In the genomic region with DNA sequence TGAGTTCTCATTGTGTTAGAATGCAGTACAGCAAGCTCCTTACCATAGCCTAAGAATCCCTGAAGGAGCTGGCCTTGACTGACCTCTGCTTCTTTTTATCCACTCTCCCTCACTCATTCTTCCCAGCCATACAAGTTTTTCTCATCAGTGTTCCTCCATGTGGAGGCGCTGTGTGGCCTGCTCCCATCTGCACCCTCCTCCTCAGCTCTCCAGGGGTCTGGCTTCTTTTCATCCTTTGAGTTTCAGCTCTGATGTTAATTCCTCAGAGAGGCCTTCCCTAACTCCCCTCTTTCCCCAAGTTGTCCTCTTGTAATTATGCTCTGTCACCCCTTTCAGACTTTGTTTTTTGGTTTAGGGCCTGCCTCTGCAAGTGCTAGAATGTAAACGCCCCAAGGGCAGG, we compare ENCODE assay signal across 2 cellular contexts.
TF ChIP-seq lines count a peak whose summit lies in the region.

No MANE protein-coding gene starts in this region.

TF ChIP-seq in HCT116, 20 proteins besides CTCF, POLR2A, EP300 and RAD21 (continued from another document):
- TF ChIP-seq SRF (IDR thresholded peaks at IDR 0.05; ENCODE audit: low read depth), result no peak
- no peak for TF ChIP-seq JUND (IDR thresholded peaks at IDR 0.05)
- no peak for TF ChIP-seq ZFX (IDR thresholded peaks at IDR 0.05)
- TF ChIP-seq, protein P1, sequence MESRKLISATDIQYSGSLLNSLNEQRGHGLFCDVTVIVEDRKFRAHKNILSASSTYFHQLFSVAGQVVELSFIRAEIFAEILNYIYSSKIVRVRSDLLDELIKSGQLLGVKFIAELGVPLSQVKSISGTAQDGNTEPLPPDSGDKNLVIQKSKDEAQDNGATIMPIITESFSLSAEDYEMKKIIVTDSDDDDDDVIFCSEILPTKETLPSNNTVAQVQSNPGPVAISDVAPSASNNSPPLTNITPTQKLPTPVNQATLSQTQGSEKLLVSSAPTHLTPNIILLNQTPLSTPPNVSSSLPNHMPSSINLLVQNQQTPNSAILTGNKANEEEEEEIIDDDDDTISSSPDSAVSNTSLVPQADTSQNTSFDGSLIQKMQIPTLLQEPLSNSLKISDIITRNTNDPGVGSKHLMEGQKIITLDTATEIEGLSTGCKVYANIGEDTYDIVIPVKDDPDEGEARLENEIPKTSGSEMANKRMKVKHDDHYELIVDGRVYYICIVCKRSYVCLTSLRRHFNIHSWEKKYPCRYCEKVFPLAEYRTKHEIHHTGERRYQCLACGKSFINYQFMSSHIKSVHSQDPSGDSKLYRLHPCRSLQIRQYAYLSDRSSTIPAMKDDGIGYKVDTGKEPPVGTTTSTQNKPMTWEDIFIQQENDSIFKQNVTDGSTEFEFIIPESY (IDR thresholded peaks at IDR 0.05; ENCODE audit: extremely low read depth, insufficient replicate concordance, low read length), result no peak
- no peak for TF ChIP-seq CEBPB (IDR thresholded peaks at IDR 0.05; ENCODE audit: low read depth)
- TF ChIP-seq FOSL1 (IDR thresholded peaks at IDR 0.05; ENCODE audit: low read depth), result no peak
- no peak for TF ChIP-seq SP1 (IDR thresholded peaks at IDR 0.05; ENCODE audit: low read depth)
- TF ChIP-seq ZNF274 (IDR thresholded peaks at IDR 0.05; ENCODE audit: low read depth, low read length), result no peak
- TF ChIP-seq CBX3 (IDR thresholded peaks at IDR 0.05; ENCODE audit: low read depth), result no peak
- no peak for TF ChIP-seq YY1 (IDR thresholded peaks at IDR 0.05; ENCODE audit: extremely low read depth, insufficient replicate concordance, low read depth, low read length)
- no peak for TF ChIP-seq EZH2phosphoT487 (IDR thresholded peaks at IDR 0.05; ENCODE audit: borderline replicate concordance)
- TF ChIP-seq, protein P2, sequence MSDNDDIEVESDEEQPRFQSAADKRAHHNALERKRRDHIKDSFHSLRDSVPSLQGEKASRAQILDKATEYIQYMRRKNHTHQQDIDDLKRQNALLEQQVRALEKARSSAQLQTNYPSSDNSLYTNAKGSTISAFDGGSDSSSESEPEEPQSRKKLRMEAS (IDR thresholded peaks at IDR 0.05), result no peak
- TF ChIP-seq TCF7L2 (IDR thresholded peaks at IDR 0.05; ENCODE audit: borderline replicate concordance, extremely low read depth, insufficient read depth, insufficient read length), result no peak
- TF ChIP-seq POLR2AphosphoS5 (IDR thresholded peaks at IDR 0.05; ENCODE audit: low read depth, low read length), result no peak
- no peak for TF ChIP-seq ELF1 (IDR thresholded peaks at IDR 0.05; ENCODE audit: borderline replicate concordance, low read depth)

TF ChIP-seq in K562, 482 proteins besides CTCF, POLR2A, EP300 and RAD21:
- TF ChIP-seq SREBF1 (IDR thresholded peaks at IDR 0.05; ENCODE audit: borderline replicate concordance, low read depth, low read length) (no peak), NFRKB (IDR thresholded peaks at IDR 0.05; ENCODE audit: low read depth) (no peak), CBFA2T3 (IDR thresholded peaks at IDR 0.05) (no peak), FOXJ3 (CRISPR knock-in tag; IDR thresholded peaks at IDR 0.05) (no peak), JUNB (CRISPR knock-in tag; conservative IDR thresholded peaks at IDR 0.05) (no peak), TRIM24 (IDR thresholded peaks at IDR 0.05) (no peak), PPARD (CRISPR knock-in tag; IDR thresholded peaks at IDR 0.05) (no peak), RBM22 (IDR thresholded peaks at IDR 0.05; ENCODE audit: low read depth, low read length, poor library complexity, severe bottlenecking) (no peak), CBX1 (IDR thresholded peaks at IDR 0.05; ENCODE audit: low read depth) (no peak), ZNF766 (CRISPR knock-in tag; conservative IDR thresholded peaks at IDR 0.05) (no peak), SRSF9 (IDR thresholded peaks at IDR 0.05; ENCODE audit: borderline replicate concordance, low read depth, low read length) (no peak)
- TF ChIP-seq, protein P3, sequence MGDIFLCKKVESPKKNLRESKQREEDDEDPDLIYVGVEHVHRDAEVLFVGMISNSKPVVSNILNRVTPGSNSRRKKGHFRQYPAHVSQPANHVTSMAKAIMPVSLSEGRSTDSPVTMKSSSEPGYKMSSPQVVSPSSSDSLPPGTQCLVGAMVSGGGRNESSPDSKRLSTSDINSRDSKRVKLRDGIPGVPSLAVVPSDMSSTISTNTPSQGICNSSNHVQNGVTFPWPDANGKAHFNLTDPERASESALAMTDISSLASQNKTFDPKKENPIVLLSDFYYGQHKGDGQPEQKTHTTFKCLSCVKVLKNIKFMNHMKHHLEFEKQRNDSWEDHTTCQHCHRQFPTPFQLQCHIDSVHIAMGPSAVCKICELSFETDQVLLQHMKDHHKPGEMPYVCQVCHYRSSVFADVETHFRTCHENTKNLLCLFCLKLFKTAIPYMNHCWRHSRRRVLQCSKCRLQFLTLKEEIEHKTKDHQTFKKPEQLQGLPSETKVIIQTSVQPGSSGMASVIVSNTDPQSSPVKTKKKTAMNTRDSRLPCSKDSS (IDR thresholded peaks at IDR 0.05; ENCODE audit: low read depth, partially characterized antibody), result no peak
- TF ChIP-seq, protein P4, sequence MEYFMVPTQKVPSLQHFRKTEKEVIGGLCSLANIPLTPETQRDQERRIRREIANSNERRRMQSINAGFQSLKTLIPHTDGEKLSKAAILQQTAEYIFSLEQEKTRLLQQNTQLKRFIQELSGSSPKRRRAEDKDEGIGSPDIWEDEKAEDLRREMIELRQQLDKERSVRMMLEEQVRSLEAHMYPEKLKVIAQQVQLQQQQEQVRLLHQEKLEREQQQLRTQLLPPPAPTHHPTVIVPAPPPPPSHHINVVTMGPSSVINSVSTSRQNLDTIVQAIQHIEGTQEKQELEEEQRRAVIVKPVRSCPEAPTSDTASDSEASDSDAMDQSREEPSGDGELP (CRISPR knock-in tag; IDR thresholded peaks at IDR 0.05; ENCODE audit: borderline replicate concordance), result no peak
